Comparison of ENCODE assay signal across 1 cellular context in genomic region chr12:66235626-66236281, GRCh38.
TF ChIP-seq lines count a peak whose summit lies in the region.

No MANE protein-coding gene starts in this region.

TF ChIP-seq in IMR-90, 13 proteins besides CTCF, POLR2A, EP300 and RAD21 (continued from another document):
- no peak for TF ChIP-seq USF2 (IDR thresholded peaks at IDR 0.05; ENCODE audit: low read depth, low read length)
- no peak for TF ChIP-seq FOS (IDR thresholded peaks at IDR 0.05; ENCODE audit: low read depth, low read length)
- no peak for TF ChIP-seq BHLHE40 (IDR thresholded peaks at IDR 0.05; ENCODE audit: low read depth, low read length)
- TF ChIP-seq RFX5 (IDR thresholded peaks at IDR 0.05; ENCODE audit: low read depth, low read length): no peak
- TF ChIP-seq CHD1 (IDR thresholded peaks at IDR 0.05; ENCODE audit: low read depth, low read length): no peak
- no peak for TF ChIP-seq MAZ (IDR thresholded peaks at IDR 0.05; ENCODE audit: borderline replicate concordance, low read depth, low read length)
- no peak for TF ChIP-seq MXI1 (IDR thresholded peaks at IDR 0.05; ENCODE audit: borderline replicate concordance, low read depth, low read length)
- TF ChIP-seq NFE2L2 (IDR thresholded peaks at IDR 0.05; ENCODE audit: low read depth, low read length): no peak
